Comparison of ENCODE assay signal across 8 cellular contexts in genomic region chr22:35330258-35330861, GRCh38. TPM values are rescaled to one million over a fixed set of nuclear protein-coding genes. Genes with fewer than 3 reads are reported as not detected.
DNase-seq lines count a peak whose midpoint lies in the region; ATAC-seq and TF ChIP-seq lines count a peak whose summit lies in the region.

No MANE protein-coding gene starts in this region.

- peak overlapping the region; percentile 79 for H3K27ac Mint-ChIP-seq in CD8-positive, alpha-beta T cell
- H3K27ac Mint-ChIP-seq in activated naive CD4-positive, alpha-beta T cell treated with anti-CD3 and anti-CD28 coated beads for 36 hours = peak overlapping the region; percentile 91

- H3K36me3 ChIP-seq in CD8-positive, alpha-beta T cell (ENCODE audit: insufficient read depth, low read length) = peaks cover 49% of the 10 kb centered on the region
- peaks cover 10% of the 10 kb centered on the region; the same call in 1 of the 2 replicates for H3K36me3 ChIP-seq in RWPE2 (ENCODE audit: low read depth)

- H3K27me3 Mint-ChIP-seq in CD8-positive, alpha-beta T cell (ENCODE audit: low read depth) = no peaks in the 10 kb centered on the region
- no peaks in the 10 kb centered on the region for H3K27me3 Mint-ChIP-seq in activated naive CD4-positive, alpha-beta T cell treated with anti-CD3 and anti-CD28 coated beads for 36 hours (ENCODE audit: low read depth)

- TF ChIP-seq CTCF in CD8-positive, alpha-beta T cell (IDR thresholded peaks at IDR 0.05) = no peak
- TF ChIP-seq CTCF in RWPE2 (IDR thresholded peaks at IDR 0.05; ENCODE audit: poor library complexity, severe bottlenecking) = no peak

- H3K36me3 Mint-ChIP-seq in CD8-positive, alpha-beta T cell = peaks cover 77% of the 10 kb centered on the region
- peaks cover 28% of the 10 kb centered on the region for H3K36me3 Mint-ChIP-seq in activated naive CD4-positive, alpha-beta T cell treated with anti-CD3 and anti-CD28 coated beads for 36 hours (ENCODE audit: low read depth)

- DNase-seq in CD8-positive, alpha-beta T cell = peak in 6 of 7 experiments; percentile 29 to 62 (median 50)
- no peak for DNase-seq in RWPE2 (ENCODE audit: low spot score)
- DNase-seq in activated naive CD4-positive, alpha-beta T cell treated with anti-CD3 and anti-CD28 coated beads for 36 hours = peak; percentile 88
- DNase-seq in hepatic stellate cell (ENCODE audit: low spot score) = peak; percentile 93
- DNase-seq in stimulated activated CD4-positive, alpha-beta T cell treated with anti-CD3 and anti-CD28 coated beads, Interleukin-1b, Interleukin-23, amount 100 ng/mL, for 48 hours = peak; percentile 83
- DNase-seq in hippocampal formation (lab: John Stamatoyannopoulos, UW) = no peak
- no peak for DNase-seq in NCI-H345 (lab: John Stamatoyannopoulos, UW)

- POLR2A ChIA-PET in CD8-positive, alpha-beta T cell (lab: Charles Lee) = interaction anchor here (3.0 kb wide), 1 partner anchor 30 kb away, joined by 14 read pairs; the partner anchor contains the start of gene TOM1

- CTCF ChIA-PET in CD8-positive, alpha-beta T cell (lab: Charles Lee) = interaction anchor here (1.2 to 1.8 kb wide), 3 partner anchors 10 to 73 kb away, joined by 3 to 4 read pairs (median 3); partner anchors contain the start of genes HMGXB4 and TOM1
- CTCF ChIA-PET in activated naive CD4-positive, alpha-beta T cell treated with anti-CD3 and anti-CD28 coated beads for 36 hours (lab: Charles Lee) = interaction anchor here (0.6 to 1.5 kb wide), 10 partner anchors 18 to 1510 kb away, joined by 3 to 9 read pairs (median 4); partner anchors contain the start of gene TOM1

- no peaks in the 10 kb centered on the region for H3K27me3 ChIP-seq in CD8-positive, alpha-beta T cell (ENCODE audit: insufficient read depth, low read length)
- no peaks in the 10 kb centered on the region for H3K27me3 ChIP-seq in RWPE2 (ENCODE audit: insufficient read depth, poor library complexity, severe bottlenecking)

- peaks cover 23% of the 10 kb centered on the region for H3K4me1 ChIP-seq in CD8-positive, alpha-beta T cell (ENCODE audit: insufficient read depth, low read length)
- no peaks in the 10 kb centered on the region for H3K4me1 ChIP-seq in RWPE2 (ENCODE audit: insufficient read depth, poor library complexity, severe bottlenecking)

- ATAC-seq in CD8-positive, alpha-beta T cell = peak; percentile 47
- peak; percentile 40; the same call in 1 of the 3 replicates for ATAC-seq in RWPE2 (ENCODE audit: low read depth)
- ATAC-seq in HG02798 (IDR thresholded peaks at IDR 0.05; ENCODE audit: poor library complexity, unreplicated experiment) = no peak

- H3K4me3 ChIP-seq in CD8-positive, alpha-beta T cell (ENCODE audit: low read depth, low read length) = no peak overlapping the region
- no peak overlapping the region for H3K4me3 ChIP-seq in RWPE2 (ENCODE audit: severe bottlenecking)

- peaks cover 19% of the 10 kb centered on the region for H3K4me1 Mint-ChIP-seq in CD8-positive, alpha-beta T cell (ENCODE audit: low read depth)
- H3K4me1 Mint-ChIP-seq in activated naive CD4-positive, alpha-beta T cell treated with anti-CD3 and anti-CD28 coated beads for 36 hours (ENCODE audit: low read depth) = peaks cover 35% of the 10 kb centered on the region

- no peaks in the 10 kb centered on the region for H3K9me3 Mint-ChIP-seq in CD8-positive, alpha-beta T cell
- H3K9me3 Mint-ChIP-seq in activated naive CD4-positive, alpha-beta T cell treated with anti-CD3 and anti-CD28 coated beads for 36 hours = no peaks in the 10 kb centered on the region

- H3K4me3 Mint-ChIP-seq in CD8-positive, alpha-beta T cell = peak overlapping the region; percentile 38
- H3K4me3 Mint-ChIP-seq in activated naive CD4-positive, alpha-beta T cell treated with anti-CD3 and anti-CD28 coated beads for 36 hours = peak overlapping the region; percentile 79

- intact Hi-C loops in CD8-positive, alpha-beta T cell (cut with DNase I, micrococcal nuclease) = no loop called here
- intact Hi-C loops in activated naive CD4-positive, alpha-beta T cell treated with anti-CD3 and anti-CD28 coated beads for 36 hours (cut with micrococcal nuclease) = loop anchor here (2.0 kb wide), 1 partner anchor 32 kb away; the partner anchor contains the start of gene TOM1

- no peak overlapping the region for H3K27ac ChIP-seq in CD8-positive, alpha-beta T cell (ENCODE audit: low read depth, low read length)
- H3K27ac ChIP-seq in RWPE2 (ENCODE audit: poor library complexity, severe bottlenecking) = peak overlapping the region; percentile 10

- no peaks in the 10 kb centered on the region for H3K9me3 ChIP-seq in CD8-positive, alpha-beta T cell (ENCODE audit: low read length)
- no peaks in the 10 kb centered on the region for H3K9me3 ChIP-seq in RWPE2 (ENCODE audit: severe bottlenecking)

RNA-seq across cellular contexts. Expression of gene TOM1, which starts 30.7 kb away (rescaled TPM):
- total RNA-seq in CD8-positive, alpha-beta T cell = 100 to 1,000 TPM; 166 to 170 TPM
- 10 to 100 TPM; 25.8 to 26.3 TPM for total RNA-seq in activated naive CD4-positive, alpha-beta T cell treated with anti-CD3 and anti-CD28 coated beads for 36 hours

RNA-seq across cellular contexts. Expression of gene HMOX1, which starts 50.5 kb away (rescaled TPM):
- under 1 TPM; 0.52 to 0.83 TPM for total RNA-seq in CD8-positive, alpha-beta T cell
- under 1 TPM; 0.15 to 0.21 TPM for total RNA-seq in activated naive CD4-positive, alpha-beta T cell treated with anti-CD3 and anti-CD28 coated beads for 36 hours

Comparison
In these comparisons a context has a peak if more than half of its experiments do, and no peak if none do; other contexts are left out.
1. DNase-seq: peak in CD8-positive, alpha-beta T cell (6 of 7), activated naive CD4-positive, alpha-beta T cell treated with anti-CD3 and anti-CD28 coated beads for 36 hours (single experiment), hepatic stellate cell (single experiment) and stimulated activated CD4-positive, alpha-beta T cell treated with anti-CD3 and anti-CD28 coated beads, Interleukin-1b, Interleukin-23, amount 100 ng/mL, for 48 hours (single experiment); none in RWPE2 (single experiment), hippocampal formation (0 of 2) and NCI-H345 (single experiment).
2. RNA of gene TOM1, which starts 30.7 kb away (total RNA-seq): 166 to 170 TPM in CD8-positive, alpha-beta T cell; 25.8 to 26.3 TPM in activated naive CD4-positive, alpha-beta T cell treated with anti-CD3 and anti-CD28 coated beads for 36 hours; every median in the first group is over 4 times any median in the second.